In the genomic region with DNA sequence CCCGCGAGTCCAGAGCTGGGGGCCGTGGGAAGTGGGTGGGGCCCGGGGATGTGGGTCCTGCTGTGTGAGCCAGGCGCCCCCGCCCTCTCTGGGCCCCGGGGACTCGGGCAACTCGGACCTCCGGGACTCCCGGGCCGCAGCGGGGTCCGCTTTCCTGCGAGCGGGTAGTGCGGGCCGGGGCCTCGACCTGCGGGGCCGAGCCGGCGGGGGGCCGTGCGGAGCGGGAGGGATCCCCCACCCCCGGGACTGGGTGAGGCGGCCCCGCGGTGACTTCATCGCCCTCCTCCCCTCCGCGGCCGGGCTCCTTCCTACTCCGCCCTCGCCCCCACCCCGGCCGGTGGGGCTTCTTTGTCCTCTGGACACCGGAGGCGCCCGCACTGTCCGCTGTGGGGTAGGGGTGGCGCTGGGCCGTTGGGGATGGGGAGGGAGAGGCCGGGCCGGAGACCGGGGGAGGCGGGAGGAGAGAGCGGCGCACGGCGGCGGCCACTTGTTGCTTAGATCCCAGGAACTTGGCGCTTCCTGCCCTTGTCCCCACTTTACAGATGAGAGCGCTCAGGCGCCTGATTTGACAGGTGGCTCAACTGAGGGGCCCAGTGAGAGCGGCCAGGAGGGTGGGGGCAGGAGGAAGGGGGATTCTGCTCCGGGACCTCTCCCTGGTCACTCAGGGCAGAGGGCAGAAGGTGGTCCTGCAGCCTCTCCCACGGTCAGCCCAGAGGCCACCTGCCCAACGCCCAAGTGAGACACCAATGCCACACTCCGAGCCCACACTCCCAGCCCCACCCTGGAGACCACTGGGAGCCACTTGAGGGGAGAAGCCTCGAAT, we compare ENCODE assay signal across 8 cellular contexts. TPM values are rescaled to one million over a fixed set of nuclear protein-coding genes. Genes with fewer than 3 reads are reported as not detected.
A peak's percentile ranks its signal among the peaks of the same experiment; 100 is the strongest.
DNase-seq lines count a peak whose midpoint lies in the region; ATAC-seq and TF ChIP-seq lines count a peak whose summit lies in the region.

No MANE protein-coding gene starts in this region.

- POLR2A ChIA-PET in AG04450 (lab: Yijun Ruan, JAX) = interaction anchor here (0.5 kb wide), 1 partner anchor 13 kb away, joined by 4 read pairs; no protein-coding TSS in a partner anchor

- TF ChIP-seq CTCF in AG04450 (IDR thresholded peaks at IDR 0.05; ENCODE audit: low read depth, low read length) = no peak; the same call in 1 of the 2 replicates

- CTCF ChIA-PET in AG04450 (lab: Charles Lee) = interaction anchor here (0.6 to 2.0 kb wide), 5 partner anchors 46 to 199 kb away, joined by 3 to 8 read pairs (median 4); no protein-coding TSS in a partner anchor

- intact Hi-C loops in cardiac septum (cut with DNase I) (loop anchor here (2.0 to 5.0 kb wide), 2 partner anchors 92 to 199 kb away; partner anchors contain the start of gene CMTM4), posterior vena cava (cut with DNase I) (loop anchor here (5.0 to 10.0 kb wide), 4 partner anchors 188 to 269 kb away; no protein-coding TSS in a partner anchor)

- ATAC-seq in GM19463 (IDR thresholded peaks at IDR 0.05; ENCODE audit: unreplicated experiment) = peak; percentile 5

- peaks cover 8% of the 10 kb centered on the region for H3K9me3 ChIP-seq in AG04450 (ENCODE audit: control insufficient read depth, insufficient read depth, low read length)

- no peaks in the 10 kb centered on the region for H3K27me3 ChIP-seq in AG04450 (ENCODE audit: control insufficient read depth, insufficient read depth, low read length)

- no peak overlapping the region for H3K27ac ChIP-seq in AG04450 (ENCODE audit: low read depth, low read length)

- peak overlapping the region; percentile 70 for H3K4me3 ChIP-seq in AG04450 (ENCODE audit: low read depth, low read length)

- DNase-seq in AG04450 (ENCODE audit: low read depth, low spot score) = no peak
- peak; percentile 41 for DNase-seq in LHCN-M2 (ENCODE audit: low read depth)
- peak; percentile 32 for DNase-seq in activated gamma-delta T cell treated with Interleukin-2 at 50 U/mL for 16 hours
- peak; percentile 78 for DNase-seq in cardiac septum (ENCODE audit: low spot score)
- peak; percentile 90 for DNase-seq in posterior vena cava (ENCODE audit: low spot score)
- DNase-seq in NCI-H2081 (lab: John Stamatoyannopoulos, UW) = no peak
- no peak for DNase-seq in NCI-H2171 (lab: John Stamatoyannopoulos, UW)

RNA-seq across cellular contexts. Expression of gene CMTM3, which starts 0.9 kb away (rescaled TPM):
- 31.6 and 33.5 TPM in 2 replicates for polyA plus RNA-seq in AG04450 (2011; rRNA removed)
- 31.5 and 41.0 TPM in 2 replicates for polyA minus RNA-seq in AG04450 (2011; rRNA and poly(A)+ RNA removed)
- total RNA-seq in LHCN-M2 (2014; rRNA removed) (25.5 and 30.2 TPM in 2 replicates), cardiac septum (10.4 TPM), posterior vena cava (10 to 100 TPM; 25.8 to 29.7 TPM)
- polyA plus RNA-seq in LHCN-M2 (2012) = 43.9 TPM

RNA-seq across cellular contexts. Expression of gene CMTM2, which starts 26.1 kb away (rescaled TPM):
- polyA plus RNA-seq in AG04450 (2011; rRNA removed) = not detected in 2 replicates
- polyA minus RNA-seq in AG04450 (2011; rRNA and poly(A)+ RNA removed) = not detected in 2 replicates
- total RNA-seq in LHCN-M2 (2014; rRNA removed) (not detected in 2 replicates), cardiac septum (1.3 TPM), posterior vena cava (under 1 TPM in 1 of 2 donors, not detected in 1; 0.38 TPM)
- 0.07 TPM for polyA plus RNA-seq in LHCN-M2 (2012)

RNA-seq across cellular contexts. Expression of gene CMTM1, which starts 39.1 kb away (rescaled TPM):
- 1.6 and 1.7 TPM in 2 replicates for polyA plus RNA-seq in AG04450 (2011; rRNA removed)
- polyA minus RNA-seq in AG04450 (2011; rRNA and poly(A)+ RNA removed) = 2.2 and 3.2 TPM in 2 replicates
- total RNA-seq in LHCN-M2 (2014; rRNA removed) (3.7 and 4.3 TPM in 2 replicates), cardiac septum (1.3 TPM), posterior vena cava (1 to 10 TPM; 2.1 to 3.1 TPM)
- polyA plus RNA-seq in LHCN-M2 (2012) = 2.2 TPM

RNA-seq across cellular contexts. Expression of gene CKLF, which starts 53.0 kb away (rescaled TPM):
- 52.6 and 56.2 TPM in 2 replicates for polyA plus RNA-seq in AG04450 (2011; rRNA removed)
- polyA minus RNA-seq in AG04450 (2011; rRNA and poly(A)+ RNA removed) = 23.2 and 25.6 TPM in 2 replicates
- 84.8 and 111 TPM in 2 replicates for total RNA-seq in LHCN-M2 (2014; rRNA removed)
- polyA plus RNA-seq in LHCN-M2 (2012) = 137 TPM
- total RNA-seq in cardiac septum = 10.5 TPM
- 10 to 100 TPM; 22.0 to 25.4 TPM for total RNA-seq in posterior vena cava

RNA-seq across cellular contexts. Expression of gene TK2, which starts 55.5 kb away (rescaled TPM):
- polyA plus RNA-seq in AG04450 (2011; rRNA removed) = 33.3 and 34.2 TPM in 2 replicates
- 41.1 and 42.9 TPM in 2 replicates for polyA minus RNA-seq in AG04450 (2011; rRNA and poly(A)+ RNA removed)
- total RNA-seq in LHCN-M2 (2014; rRNA removed) = 38.2 and 40.6 TPM in 2 replicates
- 24.9 TPM for polyA plus RNA-seq in LHCN-M2 (2012)
- total RNA-seq in cardiac septum = 23.4 TPM
- 10 to 100 TPM; 23.6 to 37.2 TPM for total RNA-seq in posterior vena cava

Comparison
In these comparisons a context has a peak if more than half of its experiments do, and no peak if none do; other contexts are left out.
1. DNase-seq: peak in LHCN-M2 (single experiment), activated gamma-delta T cell treated with Interleukin-2 at 50 U/mL for 16 hours (single experiment), cardiac septum (single experiment) and posterior vena cava (single experiment); none in AG04450 (single experiment), NCI-H2081 (0 of 2) and NCI-H2171 (single experiment).